21 cellular contexts compared by ENCODE assay signal in genomic region chr6:125380474-125380873, GRCh38.
A peak's percentile ranks its signal among the peaks of the same experiment; 100 is the strongest.
DNase-seq lines count a peak whose midpoint lies in the region; ATAC-seq, FAIRE-seq and TF ChIP-seq lines count a peak whose summit lies in the region.
"Had no signal": no experiment of that assay in that cellular context is flagged by ENCODE, and none has a peak within 500 bp of the region (broad histone marks: within the 10 kb centered on the region; RNA-seq: fewer than 3 reads in every experiment).

No MANE protein-coding gene starts in this region.

- H4K20me1 ChIP-seq in HepG2 (ENCODE audit: insufficient read depth, low read length) (no peaks in the 10 kb centered on the region), K562 (replicated peaks; ENCODE audit: control insufficient read depth, insufficient read depth, low read length) (no peaks in the 10 kb centered on the region)
- H4K20me1 ChIP-seq: BLaER1 had no signal

- TF ChIP-seq POLR2A in HepG2 (IDR thresholded peaks at IDR 0.05; ENCODE audit: insufficient read depth in 1 of 2, low read depth in 2 of 2, low read length in 2 of 2) (no peak), right lobe of liver (IDR thresholded peaks at IDR 0.05) (no peak), K562 (conservative IDR thresholded peaks at IDR 0.05) (no peak)

- H3K4me2 ChIP-seq in HepG2 (ENCODE audit: low read depth, low read length), result no peak overlapping the region
- no peak overlapping the region for H3K4me2 ChIP-seq in K562 (ENCODE audit: insufficient read depth, low read length)
- H3K4me2 ChIP-seq: BLaER1 had no signal

- H2AFZ ChIP-seq in HepG2 (ENCODE audit: low read length), result no peak overlapping the region
- H2AFZ ChIP-seq in K562 (ENCODE audit: low read depth, low read length), result no peak overlapping the region

- H3K27me3 ChIP-seq in HepG2 (ENCODE audit: control insufficient read depth in 1 of 2, insufficient read depth in 2 of 2, low read length in 2 of 2) (peaks cover 1 to 5% of the 10 kb centered on the region in 2 experiments; a peak in 3 of 5 replicates), right lobe of liver (no peaks in the 10 kb centered on the region), K562 (ENCODE audit: control insufficient read depth in 2 of 2, insufficient read depth in 2 of 2, low read length in 2 of 2) (peaks cover 4 to 9% of the 10 kb centered on the region in 2 experiments; a peak in 4 of 5 replicates)
- H3K27me3 ChIP-seq: BLaER1 had no signal

- no peak overlapping the region for H3K27ac ChIP-seq in HepG2 (ENCODE audit: extremely low read length, insufficient read depth, low read length)
- H3K27ac ChIP-seq in right lobe of liver, result no peak overlapping the region
- H3K27ac ChIP-seq in K562 (ENCODE audit: extremely low read depth, low read depth, low read length), result no peak overlapping the region
- H3K27ac ChIP-seq: 22Rv1, BLaER1, C4-2B had no signal

- no peak for DNase-seq in HepG2 (ENCODE audit: low spot score)
- DNase-seq in right lobe of liver, result no peak
- DNase-seq in K562 (ENCODE audit: extremely low read depth in 1 of 4, low spot score in 3 of 4), result no peak
- DNase-seq: ACHN; BE2C; Caco-2; Calu3; CD4-positive, alpha-beta T cell; CD8-positive, alpha-beta T cell; DMS79 treated with DMSO at 0.1 percent for 48 hours; GF-D8 had no signal

- WGBS in HepG2 (ENCODE audit: low lambda C conversion rate), result 34% methylated on average over 5 of the region's 5 CpGs
- WGBS in right lobe of liver (ENCODE audit: insufficient coverage, low coverage, low lambda C conversion rate, missing lambda C conversion rate), result 92% methylated on average over 5 of the region's 5 CpGs
- WGBS in K562 (ENCODE audit: insufficient coverage, low coverage, missing lambda C conversion rate), result 0% methylated on average over 5 of the region's 5 CpGs

- H3K9me3 ChIP-seq in HepG2 (ENCODE audit: low read length), result no peaks in the 10 kb centered on the region
- H3K9me3 ChIP-seq in right lobe of liver, result no peaks in the 10 kb centered on the region
- no peaks in the 10 kb centered on the region for H3K9me3 ChIP-seq in K562 (replicated peaks; ENCODE audit: control insufficient read depth, insufficient read depth, low read depth, low read length)
- H3K9me3 ChIP-seq: BE2C, BLaER1, Caco-2 had no signal

- no peaks in the 10 kb centered on the region for H3K9me1 ChIP-seq in K562 (ENCODE audit: control insufficient read depth, insufficient read depth, low read length)

- H3K36me3 ChIP-seq in HepG2 (replicated peaks in 1 of 2; ENCODE audit: control insufficient read depth in 1 of 2, insufficient read depth in 2 of 2, low read length in 2 of 2) (no peaks in the 10 kb centered on the region), right lobe of liver (no peaks in the 10 kb centered on the region), K562 (ENCODE audit: control insufficient read depth, insufficient read depth, low read length) (no peaks in the 10 kb centered on the region)
- H3K36me3 ChIP-seq: BE2C, BLaER1 had no signal

- in situ Hi-C loops in HepG2 (cut with HindIII; ENCODE audit: extremely low pct_ligation_motif_present, low pct_unique_long_range_greater_than_20kb), result no loop called here
- in situ Hi-C loops in K562 (cut with MboI), result no loop called here

- intact Hi-C loops in HepG2 (cut with micrococcal nuclease; ENCODE audit: unreplicated experiment) (no loop called here), right lobe of liver (cut with DNase I) (no loop called here), K562 (cut with micrococcal nuclease) (no loop called here)

- POLR2A ChIA-PET in HepG2 (lab: Yijun Ruan, JAX), result no interaction called here
- POLR2A ChIA-PET in K562 (lab: Yijun Ruan, JAX), result no interaction called here

- TF ChIP-seq RAD21 in HepG2 (CRISPR knock-in tag; IDR thresholded peaks at IDR 0.05) (no peak), K562 (CRISPR knock-in tag; conservative IDR thresholded peaks at IDR 0.05 in 1 of 2, IDR thresholded peaks at IDR 0.05 in 1 of 2) (no peak)

- no peaks in the 10 kb centered on the region for H3K4me1 ChIP-seq in HepG2 (ENCODE audit: insufficient read depth, low read length)
- H3K4me1 ChIP-seq in right lobe of liver, result no peaks in the 10 kb centered on the region
- no peaks in the 10 kb centered on the region for H3K4me1 ChIP-seq in K562 (replicated peaks in 1 of 2; ENCODE audit: control insufficient read depth in 2 of 2, insufficient read depth in 2 of 2, low read length in 2 of 2)
- H3K4me1 ChIP-seq: BE2C, Caco-2 had no signal

- CTCF ChIA-PET in HepG2 (lab: Yijun Ruan, JAX; ENCODE audit: low intra/inter-chr PET ratio, low total read pairs), result no interaction called here
- CTCF ChIA-PET in K562 (lab: Yijun Ruan, JAX; ENCODE audit: low intra/inter-chr PET ratio), result no interaction called here

- BruUV-seq in HepG2 (replicated peaks; lab: Mats Ljungman, UMichigan) (no TSS peak), K562 (replicated peaks; lab: Mats Ljungman, UMichigan) (no TSS peak)

- ATAC-seq in HepG2, result no peak
- no peak for ATAC-seq in right lobe of liver
- ATAC-seq in K562, result no peak
- no peak for ATAC-seq in GM19467 (IDR thresholded peaks at IDR 0.05; ENCODE audit: unreplicated experiment)
- ATAC-seq in esophagus mucosa, result no peak
- no peak for ATAC-seq in GM19452 (IDR thresholded peaks at IDR 0.05; ENCODE audit: unreplicated experiment)
- ATAC-seq: CD8-positive, alpha-beta T cell had no signal

- TF ChIP-seq CTCF in HepG2 (CRISPR knock-in tag; IDR thresholded peaks at IDR 0.05) (no peak), right lobe of liver (IDR thresholded peaks at IDR 0.05) (no peak), K562 (IDR thresholded peaks at IDR 0.05 in 2 of 3, conservative IDR thresholded peaks at IDR 0.05 in 1 of 3; ENCODE audit: insufficient read depth in 2 of 3, low read depth in 1 of 3, low read length in 3 of 3) (no peak)

- H3K79me2 ChIP-seq in HepG2 (ENCODE audit: insufficient read depth, low read length), result no peaks in the 10 kb centered on the region
- H3K79me2 ChIP-seq in K562 (ENCODE audit: control insufficient read depth, insufficient read depth, low read length), result no peaks in the 10 kb centered on the region

- FAIRE-seq in HepG2 (lab: Jason Lieb, UNC), result no peak
- FAIRE-seq in K562 (lab: Jason Lieb, UNC), result no peak
- FAIRE-seq in endometrium (lab: Jason Lieb, UNC), result peak; percentile 8
- FAIRE-seq: D721Med, GM12891, GM19239 had no signal

- TF ChIP-seq EP300 in HepG2 (IDR thresholded peaks at IDR 0.05; ENCODE audit: low read depth in 2 of 2, low read length in 2 of 2), result no peak
- no peak for TF ChIP-seq EP300 in HepG2 (CRISPR knock-in tag; IDR thresholded peaks at IDR 0.05; ENCODE audit: borderline replicate concordance)
- no peak for TF ChIP-seq EP300 in K562 (IDR thresholded peaks at IDR 0.05; ENCODE audit: low read length)

- H3K9ac ChIP-seq in HepG2 (ENCODE audit: insufficient read depth, low read depth, low read length), result no peak overlapping the region
- no peak overlapping the region for H3K9ac ChIP-seq in K562 (ENCODE audit: insufficient read depth in 1 of 2, low read depth in 2 of 2, low read length in 2 of 2)
- H3K9ac ChIP-seq: BLaER1 had no signal

- no peak overlapping the region for H3K4me3 ChIP-seq in HepG2 (replicated peaks in 1 of 3; ENCODE audit: insufficient read depth in 1 of 3, low read depth in 2 of 3, low read length in 3 of 3)
- H3K4me3 ChIP-seq in right lobe of liver, result no peak overlapping the region
- H3K4me3 ChIP-seq in K562, result no peak overlapping the region
- H3K4me3 ChIP-seq: BLaER1 had no signal

TF ChIP-seq in HepG2, 621 proteins besides CTCF, POLR2A, EP300 and RAD21 (continues in another document):
- peak; percentile 60 to 78 for TF ChIP-seq MAFK (conservative IDR thresholded peaks at IDR 0.05 in 1 of 2, IDR thresholded peaks at IDR 0.05 in 1 of 2; ENCODE audit: low read length in 2 of 2)

Comparison
In these comparisons a context has a peak if more than half of its experiments do, and no peak if none do; other contexts are left out.
1. Of the 241 proteins assayed by ChIP-seq in both HepG2 and K562: peak only in HepG2: MAFF and MAFK; only in K562: none; in both: none; in neither: 239.